In genomic region chr11:79396674-79397073, GRCh38 we compare ENCODE assay signal across 13 cellular contexts. TPM values are rescaled to one million over a fixed set of nuclear protein-coding genes. Genes with fewer than 3 reads are reported as not detected.
"Had no signal": no experiment of that assay in that cellular context is flagged by ENCODE, and none has a peak within 500 bp of the region (broad histone marks: within the 10 kb centered on the region; RNA-seq: fewer than 3 reads in every experiment).

No MANE protein-coding gene starts in this region.

- H3K27me3 ChIP-seq: gastrocnemius medialis had no signal

- DNase-seq: activated CD4-positive, alpha-beta T cell treated with anti-CD3 and anti-CD28 coated beads for 36 hours; activated CD8-positive, alpha-beta memory T cell treated with anti-CD3 and anti-CD28 coated beads, Interleukin-2, amount 50 U/mL, for 48 hours; activated CD8-positive, alpha-beta T cell treated with anti-CD3 and anti-CD28 coated beads, Interleukin-2, amount 10 ng/mL, durations not matched to agents 7 days and 5 days; activated naive CD8-positive, alpha-beta T cell treated with anti-CD3 and anti-CD28 coated beads, Interleukin-2, amount 10 ng/mL, durations not matched to agents 7 days and 5 days; anterior cingulate cortex; effector memory CD4-positive, alpha-beta T cell; gastrocnemius medialis; kidney; mesendoderm; retina; stimulated activated CD4-positive, alpha-beta T cell treated with anti-CD3 and anti-CD28 coated beads, Interleukin-4, amount 100 ng/mL, for 4 hours; T1000; WERI-Rb-1 had no signal

- H3K27ac ChIP-seq: gastrocnemius medialis, WERI-Rb-1 had no signal

- H3K4me3 ChIP-seq: gastrocnemius medialis had no signal

- H3K4me1 ChIP-seq: gastrocnemius medialis had no signal

- H3K36me3 ChIP-seq: gastrocnemius medialis, WERI-Rb-1 had no signal

- ATAC-seq: activated CD4-positive, alpha-beta T cell treated with anti-CD3 and anti-CD28 coated beads for 36 hours; activated CD8-positive, alpha-beta T cell treated with anti-CD3 and anti-CD28 coated beads, Interleukin-2, amount 10 ng/mL, durations not matched to agents 7 days and 5 days; gastrocnemius medialis had no signal

- H3K9me3 ChIP-seq: gastrocnemius medialis had no signal

RNA-seq across cellular contexts. Expression of gene TENM4, which starts 44.2 kb away (rescaled TPM):
- total RNA-seq: activated CD4-positive, alpha-beta T cell treated with anti-CD3 and anti-CD28 coated beads for 36 hours; activated CD8-positive, alpha-beta T cell treated with anti-CD3 and anti-CD28 coated beads, Interleukin-2, amount 10 ng/mL, durations not matched to agents 7 days and 5 days; activated naive CD8-positive, alpha-beta T cell treated with anti-CD3 and anti-CD28 coated beads, Interleukin-2, amount 10 ng/mL, durations not matched to agents 7 days and 5 days had no signal
